Comparison of ENCODE assay signal across 8 cellular contexts in the genomic region with DNA sequence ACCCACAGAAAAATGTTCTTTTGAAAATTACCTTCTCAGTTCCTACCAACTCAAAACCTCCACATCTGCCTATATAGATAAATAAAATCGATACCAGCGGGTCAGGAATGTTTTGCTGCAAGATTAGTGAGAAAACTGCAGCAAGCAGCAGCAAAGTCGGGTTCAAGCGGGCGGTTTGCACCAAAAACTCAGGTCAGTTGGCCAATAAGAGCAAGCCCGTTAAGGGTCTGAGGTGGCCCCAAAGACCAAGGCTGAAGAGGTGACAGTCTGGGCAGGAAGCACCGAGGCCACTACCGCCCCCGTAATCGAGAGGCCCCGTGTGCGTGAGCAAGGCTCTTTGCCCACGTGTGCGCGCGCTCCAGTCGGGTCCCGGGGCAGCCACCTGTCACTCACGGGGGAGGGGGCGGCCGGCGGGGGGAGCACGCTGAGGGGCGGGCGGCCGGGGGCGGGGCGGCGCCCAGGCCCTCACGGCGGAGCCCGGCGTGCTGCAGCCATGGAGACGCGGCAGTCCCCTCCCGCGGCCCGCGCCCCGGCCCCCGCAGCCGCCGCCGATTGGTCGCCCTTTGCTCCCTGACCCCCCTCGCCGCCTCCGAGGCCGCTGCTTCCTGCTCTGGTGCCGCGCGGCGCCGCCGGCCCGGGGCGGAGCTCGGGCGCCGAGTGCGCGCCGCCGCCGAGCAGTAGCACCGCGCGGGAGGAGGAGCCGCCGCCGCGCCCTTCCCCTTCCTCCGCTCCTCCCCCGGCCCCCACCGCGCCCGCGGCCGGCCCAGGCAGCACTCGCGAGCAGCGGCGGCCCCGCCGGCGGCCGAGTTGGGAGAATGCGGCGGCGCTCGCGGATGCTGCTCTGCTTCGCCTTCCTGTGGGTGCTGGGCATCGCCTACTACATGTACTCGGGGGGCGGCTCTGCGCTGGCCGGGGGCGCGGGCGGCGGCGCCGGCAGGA. TPM values are rescaled to one million over a fixed set of nuclear protein-coding genes. Genes with fewer than 3 reads are reported as not detected.
DNase-seq lines count a peak whose midpoint lies in the region; ATAC-seq and TF ChIP-seq lines count a peak whose summit lies in the region.

TSS of gene GALNT2 (plus strand) at position 773 of the 939 bp plus-strand sequence. CDS start at position 816, 43 bp downstream.

- H3K4me3 ChIP-seq in GM08714 (ENCODE audit: low read length) (peak within 1 kb of the TSS; percentile 91), NB4 (ENCODE audit: low read depth, low read length) (peak within 1 kb of the TSS; percentile 81), SK-N-MC (peak within 1 kb of the TSS; percentile 95), gastroesophageal sphincter (peak within 1 kb of the TSS; percentile 65 to 98), neutrophil (ENCODE audit: low read depth in 1 of 2, low read length in 1 of 2) (peak within 1 kb of the TSS; percentile 75 to 83)

- intact Hi-C loops in activated naive CD4-positive, alpha-beta T cell treated with anti-CD3 and anti-CD28 coated beads for 36 hours (cut with micrococcal nuclease): loop anchor here (1.0 to 5.0 kb wide), 6 partner anchors 35 to 726 kb away; no protein-coding TSS in a partner anchor

- peak within 1 kb of the TSS; percentile 92 for H3K4me3 Mint-ChIP-seq in HFFc6
- peak within 1 kb of the TSS; percentile 88 for H3K4me3 Mint-ChIP-seq in activated naive CD4-positive, alpha-beta T cell treated with anti-CD3 and anti-CD28 coated beads for 36 hours

- H3K27me3 ChIP-seq in gastroesophageal sphincter (no peaks in the 10 kb centered on the region), neutrophil (peaks cover 13% of the 10 kb centered on the region)

- TF ChIP-seq CTCF in HFFc6 (IDR thresholded peaks at IDR 0.05): no peak
- TF ChIP-seq CTCF in NB4 (IDR thresholded peaks at IDR 0.05; ENCODE audit: low read depth, low read length): no peak
- TF ChIP-seq CTCF in gastroesophageal sphincter (IDR thresholded peaks at IDR 0.05): peak in 1 of 4 experiments; percentile 3
- no peak for TF ChIP-seq CTCF in neutrophil (IDR thresholded peaks at IDR 0.05)
- TF ChIP-seq CTCF in subcutaneous adipose tissue (IDR thresholded peaks at IDR 0.05; ENCODE audit: low read depth): no peak

- CTCF ChIA-PET in activated naive CD4-positive, alpha-beta T cell treated with anti-CD3 and anti-CD28 coated beads for 36 hours (lab: Charles Lee): interaction anchor here (0.8 kb wide), 1 partner anchor 42 kb away, joined by 3 read pairs; no protein-coding TSS in a partner anchor

- H3K36me3 ChIP-seq in SK-N-MC (ENCODE audit: insufficient read depth, low read length) (no peaks in the 10 kb centered on the region), gastroesophageal sphincter (no peaks in the 10 kb centered on the region), neutrophil (no peaks in the 10 kb centered on the region)

- no peaks in the 10 kb centered on the region for H3K36me3 Mint-ChIP-seq in HFFc6 (ENCODE audit: low read depth)
- peaks cover 4% of the 10 kb centered on the region for H3K36me3 Mint-ChIP-seq in activated naive CD4-positive, alpha-beta T cell treated with anti-CD3 and anti-CD28 coated beads for 36 hours (ENCODE audit: low read depth)

- H3K9ac ChIP-seq in SK-N-MC (ENCODE audit: insufficient read length): peak within 1 kb of the TSS; percentile 75

- peak; percentile 77 for DNase-seq in HFFc6
- DNase-seq in NB4 (ENCODE audit: low read depth): peak; percentile 95
- no peak for DNase-seq in SK-N-MC (ENCODE audit: low read depth, low spot score)
- peak; percentile 89 for DNase-seq in activated naive CD4-positive, alpha-beta T cell treated with anti-CD3 and anti-CD28 coated beads for 36 hours

- peak within 1 kb of the TSS; percentile 86 for H3K27ac Mint-ChIP-seq in HFFc6
- H3K27ac Mint-ChIP-seq in activated naive CD4-positive, alpha-beta T cell treated with anti-CD3 and anti-CD28 coated beads for 36 hours: peak within 1 kb of the TSS; percentile 83

- no peaks in the 10 kb centered on the region for H3K9me3 Mint-ChIP-seq in HFFc6
- H3K9me3 Mint-ChIP-seq in activated naive CD4-positive, alpha-beta T cell treated with anti-CD3 and anti-CD28 coated beads for 36 hours: peaks cover 2% of the 10 kb centered on the region

- H3K4me1 Mint-ChIP-seq in HFFc6 (ENCODE audit: low read depth): peaks cover 46% of the 10 kb centered on the region
- peaks cover 44% of the 10 kb centered on the region for H3K4me1 Mint-ChIP-seq in activated naive CD4-positive, alpha-beta T cell treated with anti-CD3 and anti-CD28 coated beads for 36 hours (ENCODE audit: low read depth)

- peak; percentile 62 for TF ChIP-seq POLR2A in NB4 (IDR thresholded peaks at IDR 0.05; ENCODE audit: extremely low read depth, insufficient read length)
- TF ChIP-seq POLR2A in gastroesophageal sphincter (IDR thresholded peaks at IDR 0.05): peak; percentile 79 to 93

- peaks cover 3% of the 10 kb centered on the region for H3K27me3 Mint-ChIP-seq in HFFc6 (ENCODE audit: insufficient read depth)
- no peaks in the 10 kb centered on the region for H3K27me3 Mint-ChIP-seq in activated naive CD4-positive, alpha-beta T cell treated with anti-CD3 and anti-CD28 coated beads for 36 hours (ENCODE audit: low read depth)

- no peak for TF ChIP-seq EP300 in gastroesophageal sphincter (IDR thresholded peaks at IDR 0.05)

- H3K4me1 ChIP-seq in gastroesophageal sphincter: peaks cover 0 to 46% (median 12%) of the 10 kb centered on the region in 3 donors
- peaks cover 22 to 32% of the 10 kb centered on the region in 2 experiments for H3K4me1 ChIP-seq in neutrophil (ENCODE audit: control insufficient read depth in 1 of 2, insufficient read depth in 1 of 2, low read depth in 1 of 2, low read length in 1 of 2)

- ATAC-seq in gastroesophageal sphincter: peak; percentile 97

- H3K27ac ChIP-seq in SK-N-MC: peak within 1 kb of the TSS; percentile 60; the same call in 1 of the 2 replicates
- peak within 1 kb of the TSS; percentile 74 to 98 (median 96) for H3K27ac ChIP-seq in gastroesophageal sphincter
- peak within 1 kb of the TSS; percentile 83 for H3K27ac ChIP-seq in neutrophil

- WGBS in gastroesophageal sphincter (ENCODE audit: low coverage in 1 of 2), 2 donors: 2 to 3% methylated on average over 5 to 6 of the region's 104 CpGs

- H3K9me3 ChIP-seq in SK-N-MC (ENCODE audit: low read depth, low read length) (no peaks in the 10 kb centered on the region; the same call in 1 of the 2 replicates), gastroesophageal sphincter (no peaks in the 10 kb centered on the region), neutrophil (no peaks in the 10 kb centered on the region)

RNA-seq across cellular contexts. Expression of gene GALNT2, which starts in this region (rescaled TPM):
- 100 to 1,000 TPM; 174 to 194 (median 181) TPM for total RNA-seq in HFFc6 (2021; fragmentation: NEBNext Ultra II Directional; extraction: Animal tissue kit (Norgen Biotek cat#: 25700))
- total RNA-seq in activated naive CD4-positive, alpha-beta T cell treated with anti-CD3 and anti-CD28 coated beads for 36 hours: 10 to 100 TPM; 59.8 to 62.4 TPM
- total RNA-seq in gastroesophageal sphincter (100 to 1,000 TPM in 3 of 4 donors, 10 to 100 TPM in 1; 95.3 to 160 (median 134) TPM), subcutaneous adipose tissue (10 to 100 TPM; 41.7 to 56.4 (median 50.7) TPM)
